13 cellular contexts compared by ENCODE assay signal in genomic region chr4:33924239-33924638, GRCh38.
DNase-seq lines count a peak whose midpoint lies in the region; ATAC-seq, FAIRE-seq and TF ChIP-seq lines count a peak whose summit lies in the region.
"Had no signal": no experiment of that assay in that cellular context is flagged by ENCODE, and none has a peak within 500 bp of the region (broad histone marks: within the 10 kb centered on the region; RNA-seq: fewer than 3 reads in every experiment).

No MANE protein-coding gene starts in this region.

- H3K36me3 ChIP-seq in astrocyte (ENCODE audit: insufficient read depth, low read length) (no peaks in the 10 kb centered on the region), kidney epithelial cell (ENCODE audit: control insufficient read depth, insufficient read depth, low read length) (no peaks in the 10 kb centered on the region), body of pancreas (replicated peaks in 1 of 2; ENCODE audit: insufficient read depth in 1 of 2, low read depth in 2 of 2) (no peaks in the 10 kb centered on the region)
- H3K36me3 ChIP-seq: neutrophil, uterus had no signal

- CTCF ChIA-PET in T-cell (lab: Charles Lee): no interaction called here

- H3K9me3 Mint-ChIP-seq in astrocyte (ENCODE audit: unreplicated experiment): peaks cover 5% of the 10 kb centered on the region
- peaks cover 5 to 23% (median 15%) of the 10 kb centered on the region in 3 donors for H3K9me3 Mint-ChIP-seq in T-cell

- H3K9ac ChIP-seq in astrocyte (ENCODE audit: low read length): no peak overlapping the region

- peaks cover 17% of the 10 kb centered on the region for H3K4me1 Mint-ChIP-seq in astrocyte (ENCODE audit: low read depth, unreplicated experiment)
- no peaks in the 10 kb centered on the region for H3K4me1 Mint-ChIP-seq in T-cell

- H3K4me1 ChIP-seq in astrocyte (ENCODE audit: insufficient read depth, low read length) (peaks cover 7% of the 10 kb centered on the region), body of pancreas (no peaks in the 10 kb centered on the region)
- H3K4me1 ChIP-seq: uterus had no signal

- WGBS in lower leg skin, 2 donors: 69 to 77% methylated on average over 7 of the region's 7 CpGs
- WGBS in body of pancreas, 2 donors: 35 to 36% methylated on average over 7 of the region's 7 CpGs

- no peak for TF ChIP-seq CTCF in astrocyte (IDR thresholded peaks at IDR 0.05; ENCODE audit: insufficient read depth, low read depth, low read length)
- no peak for TF ChIP-seq CTCF in kidney epithelial cell (IDR thresholded peaks at IDR 0.05; ENCODE audit: insufficient read depth, low read length, poor library complexity, severe bottlenecking)
- no peak for TF ChIP-seq CTCF in lower leg skin (IDR thresholded peaks at IDR 0.05)
- TF ChIP-seq CTCF in body of pancreas (IDR thresholded peaks at IDR 0.05): no peak

- POLR2A ChIA-PET in T-cell (lab: Charles Lee): no interaction called here

- no peaks in the 10 kb centered on the region for H4K20me1 ChIP-seq in astrocyte (ENCODE audit: insufficient read depth, low read length)

- FAIRE-seq in astrocyte (lab: Jason Lieb, UNC): no peak

- no peak overlapping the region for H3K4me3 ChIP-seq in astrocyte (ENCODE audit: insufficient read depth, low read depth, low read length)
- H3K4me3 ChIP-seq in kidney epithelial cell (ENCODE audit: low read depth, low read length): no peak overlapping the region
- H3K4me3 ChIP-seq in lower leg skin (ENCODE audit: low read depth, poor library complexity, severe bottlenecking): no peak overlapping the region
- no peak overlapping the region for H3K4me3 ChIP-seq in body of pancreas
- H3K4me3 ChIP-seq: uterus had no signal

- H3K79me2 ChIP-seq in astrocyte (ENCODE audit: insufficient read depth, low read length): no peaks in the 10 kb centered on the region

- peak overlapping the region; percentile 35 for H2AFZ ChIP-seq in astrocyte (ENCODE audit: low read depth, low read length)

- no peak overlapping the region for H3K4me3 Mint-ChIP-seq in astrocyte (ENCODE audit: unreplicated experiment)
- no peak overlapping the region for H3K4me3 Mint-ChIP-seq in T-cell

- DNase-seq in ACHN (peak; percentile 0), HT1080 (ENCODE audit: low read depth) (peak; percentile 65), astrocyte (ENCODE audit: low read depth) (peak; percentile 80), kidney epithelial cell (ENCODE audit: low read depth) (peak; percentile 38), lower leg skin (ENCODE audit: low spot score in 2 of 2) (no peak), body of pancreas (no peak), T-cell (no peak)
- DNase-seq: activated CD4-positive, alpha-beta T cell treated with anti-CD3 and anti-CD28 coated beads, Interleukin-2, amount 50 U/mL, for 1 hour; AML-193; NCI-H1417; uterus had no signal

- peak overlapping the region; percentile 38 for H3K4me2 ChIP-seq in astrocyte (ENCODE audit: low read length)

- in situ Hi-C loops in ACHN (cut with HindIII; ENCODE audit: low pct_ligation_motif_present, low pct_unique_long_range_greater_than_20kb, low sequenced_read_pairs): no loop called here

- ATAC-seq in body of pancreas (no peak), T-cell (replicated peaks in 1 of 4) (no peak), HG03045 (IDR thresholded peaks at IDR 0.05; ENCODE audit: unreplicated experiment) (no peak)

- no peak for TF ChIP-seq POLR2A in lower leg skin (IDR thresholded peaks at IDR 0.05)
- no peak for TF ChIP-seq POLR2A in body of pancreas (IDR thresholded peaks at IDR 0.05)

- H3K36me3 Mint-ChIP-seq in astrocyte (ENCODE audit: low read depth, unreplicated experiment) (no peaks in the 10 kb centered on the region), T-cell (no peaks in the 10 kb centered on the region)

- H3K27me3 ChIP-seq in astrocyte (ENCODE audit: insufficient read depth, low read length) (no peaks in the 10 kb centered on the region), kidney epithelial cell (ENCODE audit: control insufficient read depth, insufficient read depth, low read length) (no peaks in the 10 kb centered on the region), body of pancreas (no peaks in the 10 kb centered on the region)
- H3K27me3 ChIP-seq: neutrophil, uterus had no signal

- H3K9me3 ChIP-seq in astrocyte (ENCODE audit: insufficient read depth, low read depth, low read length) (no peaks in the 10 kb centered on the region), body of pancreas (no peaks in the 10 kb centered on the region)
- H3K9me3 ChIP-seq: neutrophil, uterus had no signal

- H3K27ac ChIP-seq in astrocyte (ENCODE audit: low read depth, low read length): no peak overlapping the region
- H3K27ac ChIP-seq in body of pancreas: no peak overlapping the region
- H3K27ac ChIP-seq: neutrophil, uterus had no signal

- H3K27ac Mint-ChIP-seq in astrocyte (ENCODE audit: unreplicated experiment) (peak overlapping the region; percentile 44), T-cell (no peak overlapping the region)

- intact Hi-C loops in lower leg skin (cut with DNase I; ENCODE audit: low total_unique reads): no loop called here
- intact Hi-C loops in body of pancreas (cut with DNase I): no loop called here

- H3K27me3 Mint-ChIP-seq in astrocyte (ENCODE audit: low read depth, unreplicated experiment) (no peaks in the 10 kb centered on the region), T-cell (no peaks in the 10 kb centered on the region)

Comparison
In these comparisons a context has a peak if more than half of its experiments do, and no peak if none do; other contexts are left out.
1. DNase-seq: peak in ACHN (single experiment), HT1080 (single experiment), astrocyte (single experiment) and kidney epithelial cell (single experiment); none in lower leg skin (0 of 2), body of pancreas (0 of 4) and T-cell (0 of 34).